Comparison of ENCODE assay signal across 16 cellular contexts in genomic region chr9:124125590-124126047, GRCh38.
"Had no signal": no experiment of that assay in that cellular context is flagged by ENCODE, and none has a peak within 500 bp of the region (broad histone marks: within the 10 kb centered on the region; RNA-seq: fewer than 3 reads in every experiment).

No MANE protein-coding gene starts in this region.

- ATAC-seq: activated naive CD4-positive, alpha-beta T cell treated with anti-CD3 and anti-CD28 coated beads, Interleukin-2, amount 50 U/mL, for 72 hours; left lobe of liver had no signal

- H3K9me3 ChIP-seq: neutrophil had no signal

- H3K4me1 ChIP-seq: right atrium auricular region had no signal

- H3K27me3 ChIP-seq: cardiac muscle cell, right atrium auricular region had no signal

- H3K27ac Mint-ChIP-seq: activated CD4-positive, alpha-beta memory T cell treated with anti-CD3 and anti-CD28 coated beads, Interleukin-2, amount 10 ng/mL, durations not matched to agents 7 days and 5 days; activated naive CD4-positive, alpha-beta T cell treated with anti-CD3 and anti-CD28 coated beads, Interleukin-2, amount 50 U/mL, for 72 hours; type B pancreatic cell had no signal

- H3K27ac ChIP-seq: cardiac muscle cell, dorsolateral prefrontal cortex, neutrophil, right atrium auricular region, skin epidermis, WERI-Rb-1 had no signal

- H3K36me3 Mint-ChIP-seq: activated naive CD4-positive, alpha-beta T cell treated with anti-CD3 and anti-CD28 coated beads, Interleukin-2, amount 50 U/mL, for 72 hours; type B pancreatic cell had no signal

- DNase-seq: activated CD4-positive, alpha-beta memory T cell treated with anti-CD3 and anti-CD28 coated beads, Interleukin-2, amount 10 ng/mL, durations not matched to agents 7 days and 5 days; activated CD4-positive, alpha-beta T cell treated with anti-CD3 and anti-CD28 coated beads for 4 hours; activated effector memory CD4-positive, alpha-beta T cell treated with anti-CD3 and anti-CD28 coated beads, Interleukin-2, amount 50 U/mL, for 16 hours; activated T-cell treated with anti-CD3 and anti-CD28 coated beads, Interleukin-2, amount 50 U/mL, for 48 hours; dorsolateral prefrontal cortex; islet precursor cell; stimulated activated CD4-positive, alpha-beta T cell treated with anti-CD3 and anti-CD28 coated beads, Interleukin-4, amount 100 ng/mL, for 24 hours; stimulated activated naive CD4-positive, alpha-beta T cell treated with Interleukin-2 at 50 U/mL for 16 hours; WERI-Rb-1 had no signal

- H3K4me3 Mint-ChIP-seq: activated CD4-positive, alpha-beta memory T cell treated with anti-CD3 and anti-CD28 coated beads, Interleukin-2, amount 10 ng/mL, durations not matched to agents 7 days and 5 days; type B pancreatic cell had no signal

- H3K4me3 ChIP-seq: cardiac muscle cell, dorsolateral prefrontal cortex, right atrium auricular region, skin epidermis had no signal

- H3K9me3 Mint-ChIP-seq: activated CD4-positive, alpha-beta memory T cell treated with anti-CD3 and anti-CD28 coated beads, Interleukin-2, amount 10 ng/mL, durations not matched to agents 7 days and 5 days; activated naive CD4-positive, alpha-beta T cell treated with anti-CD3 and anti-CD28 coated beads, Interleukin-2, amount 50 U/mL, for 72 hours; type B pancreatic cell had no signal

- H3K36me3 ChIP-seq: cardiac muscle cell, neutrophil, right atrium auricular region, WERI-Rb-1 had no signal
